20 cellular contexts compared by ENCODE assay signal in genomic region chr20:52160805-52161204, GRCh38. TPM values are rescaled to one million over a fixed set of nuclear protein-coding genes. Genes with fewer than 3 reads are reported as not detected.
DNase-seq lines count a peak whose midpoint lies in the region; ATAC-seq and TF ChIP-seq lines count a peak whose summit lies in the region.
"Had no signal": no experiment of that assay in that cellular context is flagged by ENCODE, and none has a peak within 500 bp of the region (broad histone marks: within the 10 kb centered on the region; RNA-seq: fewer than 3 reads in every experiment).

No MANE protein-coding gene starts in this region.

- no peak overlapping the region for H2BK120ac ChIP-seq in mesendoderm (ENCODE audit: low read depth, low read length)

- H4K5ac ChIP-seq in mesendoderm (ENCODE audit: low read length), result no peak overlapping the region

- H3K4me2 ChIP-seq in mesendoderm (ENCODE audit: low read length), result no peak overlapping the region

- H3K23ac ChIP-seq in mesendoderm (ENCODE audit: low read length), result no peak overlapping the region

- H3K4me1 ChIP-seq in foreskin keratinocyte (no peaks in the 10 kb centered on the region), mesendoderm (ENCODE audit: control insufficient read depth, low read depth, low read length) (no peaks in the 10 kb centered on the region)

- H3K4me3 ChIP-seq in mesendoderm (ENCODE audit: low read length), result no peak overlapping the region

- no peak overlapping the region for H2BK5ac ChIP-seq in mesendoderm (ENCODE audit: low read length)

- no peak overlapping the region for H3K9ac ChIP-seq in mesendoderm (ENCODE audit: low read length)

- DNase-seq in COLO668 (lab: John Stamatoyannopoulos, UW; ENCODE audit: unreplicated experiment), result peak; percentile 69
- DNase-seq in HPDE6-E6E7 (ENCODE audit: extremely low spot score), result peak; percentile 66
- peak; percentile 35 for DNase-seq in RWPE1 (ENCODE audit: low spot score)
- DNase-seq in foreskin keratinocyte, result peak in 1 of 2 donors; percentile 30
- DNase-seq in mesendoderm, result no peak
- DNase-seq in SKM-1 (lab: John Stamatoyannopoulos, UW; ENCODE audit: unreplicated experiment), result no peak
- DNase-seq in SIG-M5 treated with dmso at 0.1 percent for 504 hours (lab: John Stamatoyannopoulos, UW; ENCODE audit: unreplicated experiment), result no peak
- DNase-seq: CD8-positive, alpha-beta memory T cell; EL; GF-D8; KBM-7; NCI-H1092; NCI-H1436; NCI-H2029; NCI-H345; NCI-H526 treated with DMSO at 0.1 percent for 48 hours; SHP77 treated with DMSO at 0.1 percent for 48 hours had no signal

- no peak overlapping the region for H3K18ac ChIP-seq in mesendoderm (ENCODE audit: low read length)

- CTCF ChIA-PET in RWPE1 (lab: Yijun Ruan, JAX), result interaction anchor here (0.6 to 1.6 kb wide), 3 partner anchors 10 to 34 kb away, joined by 4 to 5 read pairs (median 5); no protein-coding TSS in a partner anchor

- no peaks in the 10 kb centered on the region for H3K79me2 ChIP-seq in mesendoderm (ENCODE audit: control insufficient read depth, insufficient read depth, low read length)

- H4K8ac ChIP-seq in mesendoderm (ENCODE audit: low read depth, low read length), result no peak overlapping the region

- H3K79me1 ChIP-seq in mesendoderm (ENCODE audit: low read length), result no peaks in the 10 kb centered on the region

- H3K56ac ChIP-seq in mesendoderm (ENCODE audit: low read length), result no peak overlapping the region

- TF ChIP-seq CTCF in RWPE1 (conservative IDR thresholded peaks at IDR 0.05; ENCODE audit: low read depth) (no peak), foreskin keratinocyte (conservative IDR thresholded peaks at IDR 0.05) (no peak)

- WGBS in mesendoderm (ENCODE audit: extremely low coverage, insufficient coverage, low lambda C conversion rate), result no CpG with 5 or more reads among the region's 7 CpGs

- H3K27me3 ChIP-seq in foreskin keratinocyte (no peaks in the 10 kb centered on the region), mesendoderm (ENCODE audit: insufficient read depth, low read length, poor library complexity) (no peaks in the 10 kb centered on the region)

- POLR2A ChIA-PET in RWPE1 (lab: Yijun Ruan, JAX; ENCODE audit: low non-redundant PET), result no interaction called here

- H2BK15ac ChIP-seq in mesendoderm (replicated peaks; ENCODE audit: low read depth), result no peak overlapping the region

- H3K4ac ChIP-seq in mesendoderm (ENCODE audit: low read depth, low read length), result no peak overlapping the region

- no peak overlapping the region for H2AK5ac ChIP-seq in mesendoderm (ENCODE audit: low read length)

- ATAC-seq in foreskin keratinocyte (peak; percentile 73), GM21529 (IDR thresholded peaks at IDR 0.05; ENCODE audit: unreplicated experiment) (no peak)
- ATAC-seq: SK-N-SH treated with all-trans-retinoic acid at 6 μM for 48 hours had no signal

- H3K36me3 ChIP-seq in mesendoderm (ENCODE audit: control insufficient read depth, insufficient read depth, low read length), result peaks cover 3% of the 10 kb centered on the region

- no peak overlapping the region for H3K27ac ChIP-seq in RWPE1
- no peak overlapping the region for H3K27ac ChIP-seq in foreskin keratinocyte
- H3K27ac ChIP-seq in mesendoderm (ENCODE audit: low read depth, low read length), result no peak overlapping the region
- H3K27ac ChIP-seq: C4-2B had no signal

RNA-seq across cellular contexts. Expression of gene ZFP64, which starts 30.8 kb away (rescaled TPM):
- total RNA-seq in foreskin keratinocyte, result 39.6 and 44.8 TPM in 2 replicates
- polyA plus RNA-seq in foreskin keratinocyte, result 26.0 and 29.7 TPM in 2 replicates
- 18.5 TPM for polyA plus RNA-seq in mesendoderm (2013, experiment 1 of 2)
- polyA plus RNA-seq in mesendoderm (2013, experiment 2 of 2), result 18.4 TPM

Comparison
In these comparisons a context has a peak if more than half of its experiments do, and no peak if none do; other contexts are left out.
1. DNase-seq: peak in COLO668 (single experiment), HPDE6-E6E7 (single experiment) and RWPE1 (single experiment); none in mesendoderm (single experiment), SKM-1 (single experiment) and SIG-M5 treated with dmso at 0.1 percent for 504 hours (single experiment).